8 cellular contexts compared by ENCODE assay signal in genomic region chr11:86671386-86672006, GRCh38. TPM values are rescaled to one million over a fixed set of nuclear protein-coding genes. Genes with fewer than 3 reads are reported as not detected.
DNase-seq lines count a peak whose midpoint lies in the region; ATAC-seq and TF ChIP-seq lines count a peak whose summit lies in the region.

No MANE protein-coding gene starts in this region.

- peak overlapping the region; percentile 67 to 77 for H3K4me3 ChIP-seq in Panc1 (ENCODE audit: low read depth in 2 of 2, low read length in 2 of 2)
- H3K4me3 ChIP-seq in coronary artery: peak overlapping the region; percentile 85
- peak overlapping the region; percentile 86 to 91 (median 87) for H3K4me3 ChIP-seq in liver (ENCODE audit: low read depth in 1 of 3, low read length in 3 of 3)

- peak overlapping the region; percentile 67 to 81 for H3K9ac ChIP-seq in liver (ENCODE audit: low read depth in 1 of 2, low read length in 2 of 2)

- H3K4me1 ChIP-seq in Panc1 (ENCODE audit: control insufficient read depth, insufficient read depth, low read length): peaks cover 70% of the 10 kb centered on the region
- H3K4me1 ChIP-seq in liver (ENCODE audit: control insufficient read depth in 4 of 4, insufficient read depth in 4 of 4, low read length in 3 of 4): peaks cover 3 to 17% (median 12%) of the 10 kb centered on the region in 4 donors

- peak overlapping the region; percentile 92 to 95 for H3K4me3 Mint-ChIP-seq in CD14-positive monocyte
- H3K4me3 Mint-ChIP-seq in stimulated activated effector memory CD8-positive, alpha-beta T cell treated with anti-CD3 and anti-CD28 coated beads, Interleukin-12 subunit alpha, Interleukin-12 subunit beta, amount 100 ng/mL, for 72 hours: peak overlapping the region; percentile 58

- H3K27ac ChIP-seq in Panc1 (ENCODE audit: low read length) (peak overlapping the region; percentile 99), coronary artery (peak overlapping the region; percentile 95 to 98), liver (ENCODE audit: low read depth in 1 of 2, low read length in 2 of 2) (peak overlapping the region; percentile 81 to 91)

- H3K36me3 ChIP-seq in Panc1 (ENCODE audit: control insufficient read depth, insufficient read depth, low read length): no peaks in the 10 kb centered on the region
- H3K36me3 ChIP-seq in liver (ENCODE audit: control insufficient read depth in 4 of 4, insufficient read depth in 3 of 4, low read depth in 1 of 4, low read length in 3 of 4): no peaks in the 10 kb centered on the region

- DNase-seq in CD14-positive monocyte (ENCODE audit: low spot score): no peak
- no peak for DNase-seq in Panc1 (ENCODE audit: low read depth, low spot score)
- DNase-seq in coronary artery (ENCODE audit: low spot score): peak; percentile 86
- DNase-seq in stimulated activated effector memory CD8-positive, alpha-beta T cell treated with anti-CD3 and anti-CD28 coated beads, Interleukin-12 subunit alpha, Interleukin-12 subunit beta, amount 100 ng/mL, for 72 hours (ENCODE audit: low spot score in 2 of 2): no peak
- DNase-seq in pons (ENCODE audit: low spot score): no peak

- in situ Hi-C loops in Panc1 (cut with HindIII; ENCODE audit: low pct_unique_long_range_greater_than_20kb, low sequenced_read_pairs): no loop called here

- no TSS peak for BruUV-seq in Panc1 (replicated peaks; lab: Mats Ljungman, UMichigan)

- TF ChIP-seq RAD21 in liver (IDR thresholded peaks at IDR 0.05): no peak

- ATAC-seq in GM19463 (IDR thresholded peaks at IDR 0.05; ENCODE audit: unreplicated experiment) (peak; percentile 35), Panc1 (peak; percentile 67), HG03378 (IDR thresholded peaks at IDR 0.05; ENCODE audit: unreplicated experiment) (no peak)
- ATAC-seq in stimulated activated effector memory CD8-positive, alpha-beta T cell treated with anti-CD3 and anti-CD28 coated beads, Interleukin-12 subunit alpha, Interleukin-12 subunit beta, amount 100 ng/mL, for 72 hours: no peak

- intact Hi-C loops in CD14-positive monocyte (cut with micrococcal nuclease): loop anchor here in 1 of 2 donors (10.0 kb wide), 1 partner anchor 133 kb away; the partner anchor contains the start of gene PRSS23
- intact Hi-C loops in Panc1 (cut with micrococcal nuclease; ENCODE audit: unreplicated experiment): loop anchor here (2.0 to 5.0 kb wide), 4 partner anchors 66 to 214 kb away; no protein-coding TSS in a partner anchor

- H3K27ac Mint-ChIP-seq in CD14-positive monocyte: peak overlapping the region in 1 of 7 donors; percentile 22
- H3K27ac Mint-ChIP-seq in stimulated activated effector memory CD8-positive, alpha-beta T cell treated with anti-CD3 and anti-CD28 coated beads, Interleukin-12 subunit alpha, Interleukin-12 subunit beta, amount 100 ng/mL, for 72 hours: no peak overlapping the region

- no peaks in the 10 kb centered on the region for H3K27me3 ChIP-seq in Panc1 (ENCODE audit: control insufficient read depth, insufficient read depth, low read length)
- no peaks in the 10 kb centered on the region for H3K27me3 ChIP-seq in liver (ENCODE audit: control insufficient read depth in 4 of 4, insufficient read depth in 4 of 4, low read length in 3 of 4)

- peaks cover 0 to 2% (median 0%) of the 10 kb centered on the region in 7 donors for H3K9me3 Mint-ChIP-seq in CD14-positive monocyte
- no peaks in the 10 kb centered on the region for H3K9me3 Mint-ChIP-seq in stimulated activated effector memory CD8-positive, alpha-beta T cell treated with anti-CD3 and anti-CD28 coated beads, Interleukin-12 subunit alpha, Interleukin-12 subunit beta, amount 100 ng/mL, for 72 hours

- peaks cover 13 to 30% (median 19%) of the 10 kb centered on the region in 3 donors for H3K27me3 Mint-ChIP-seq in CD14-positive monocyte (ENCODE audit: low read depth in 3 of 3)

- no peak for TF ChIP-seq CTCF in CD14-positive monocyte (IDR thresholded peaks at IDR 0.05)
- peak; percentile 40 for TF ChIP-seq CTCF in Panc1 (IDR thresholded peaks at IDR 0.05)
- no peak for TF ChIP-seq CTCF in coronary artery (IDR thresholded peaks at IDR 0.05)
- no peak for TF ChIP-seq CTCF in liver (IDR thresholded peaks at IDR 0.05; ENCODE audit: low read depth, low read length, missing input control)

- POLR2A ChIA-PET in Panc1 (lab: Charles Lee): interaction anchor here (0.6 kb wide), 1 partner anchor 12 kb away, joined by 3 read pairs; no protein-coding TSS in a partner anchor

- 1% methylated on average over 36 of the region's 36 CpGs for WGBS in liver

- H3K36me3 Mint-ChIP-seq in CD14-positive monocyte: no peaks in the 10 kb centered on the region
- no peaks in the 10 kb centered on the region for H3K36me3 Mint-ChIP-seq in stimulated activated effector memory CD8-positive, alpha-beta T cell treated with anti-CD3 and anti-CD28 coated beads, Interleukin-12 subunit alpha, Interleukin-12 subunit beta, amount 100 ng/mL, for 72 hours

- peaks cover 21% of the 10 kb centered on the region for H3K4me1 Mint-ChIP-seq in CD14-positive monocyte
- no peaks in the 10 kb centered on the region for H3K4me1 Mint-ChIP-seq in stimulated activated effector memory CD8-positive, alpha-beta T cell treated with anti-CD3 and anti-CD28 coated beads, Interleukin-12 subunit alpha, Interleukin-12 subunit beta, amount 100 ng/mL, for 72 hours

- H3K9me3 ChIP-seq in Panc1 (ENCODE audit: control insufficient read depth, insufficient read depth, low read depth, low read length) (no peaks in the 10 kb centered on the region), liver (ENCODE audit: control insufficient read depth in 4 of 4, low read length in 3 of 4) (no peaks in the 10 kb centered on the region)

- CTCF ChIA-PET in Panc1 (lab: Charles Lee): interaction anchor here (0.8 to 0.9 kb wide), 2 partner anchors 64 to 128 kb away, joined by 3 to 7 read pairs; no protein-coding TSS in a partner anchor

TF ChIP-seq in liver, 16 proteins besides CTCF, POLR2A, EP300 and RAD21:
- TF ChIP-seq JUND (IDR thresholded peaks at IDR 0.05) (no peak), RXRA (IDR thresholded peaks at IDR 0.05) (peak in 1 of 2 donors; percentile 19), MAX (IDR thresholded peaks at IDR 0.05) (peak; percentile 4), HNF4A (conservative IDR thresholded peaks at IDR 0.05) (peak in 1 of 2 donors; percentile 39), FOXA1 (IDR thresholded peaks at IDR 0.05) (no peak), REST (IDR thresholded peaks at IDR 0.05) (peak; percentile 21), EGR1 (IDR thresholded peaks at IDR 0.05; ENCODE audit: low read depth in 2 of 2) (no peak), GABPA (IDR thresholded peaks at IDR 0.05 in 1 of 2, conservative IDR thresholded peaks at IDR 0.05 in 1 of 2) (no peak)

RNA-seq across cellular contexts. Expression of gene ME3, which starts 0.9 kb away (rescaled TPM):
- polyA plus RNA-seq in CD14-positive monocyte (under 1 TPM; 0.31 to 0.42 TPM), liver (1 to 10 TPM; 1.4 to 1.9 TPM)
- total RNA-seq in Panc1 (2021; ENCODE audit: unreplicated experiment) (35.3 TPM), liver (1 to 10 TPM; 2.7 to 7.2 TPM)
- 31.8 TPM for polyA plus RNA-seq in Panc1 (2012; ENCODE audit: insufficient read length)

Comparison
In these comparisons a context has a peak if more than half of its experiments do, and no peak if none do; other contexts are left out.
1. ATAC-seq: peak in GM19463 (single experiment) and Panc1 (single experiment); none in stimulated activated effector memory CD8-positive, alpha-beta T cell treated with anti-CD3 and anti-CD28 coated beads, Interleukin-12 subunit alpha, Interleukin-12 subunit beta, amount 100 ng/mL, for 72 hours (single experiment) and HG03378 (single experiment).
2. Peak in every context shown above with its lines, with median percentiles within 50 percentile points of each other: H3K27ac ChIP-seq and H3K4me3 ChIP-seq.